22 cellular contexts compared by ENCODE assay signal in genomic region chr1:241442686-241443085, GRCh38.
A peak's percentile ranks its signal among the peaks of the same experiment; 100 is the strongest.
DNase-seq lines count a peak whose midpoint lies in the region; FAIRE-seq and TF ChIP-seq lines count a peak whose summit lies in the region.
"Had no signal": no experiment of that assay in that cellular context is flagged by ENCODE, and none has a peak within 500 bp of the region (broad histone marks: within the 10 kb centered on the region; RNA-seq: fewer than 3 reads in every experiment).

No MANE protein-coding gene starts in this region.

- DNase-seq in MV-4-11 (lab: John Stamatoyannopoulos, UW) (peak; percentile 41), astrocyte (ENCODE audit: low read depth) (peak; percentile 4), myocyte (ENCODE audit: low read depth) (peak; percentile 85), OCI-M2 (lab: John Stamatoyannopoulos, UW; ENCODE audit: unreplicated experiment) (no peak), GM19240 (ENCODE audit: insufficient read length, low spot score) (no peak), COR-L47 (lab: John Stamatoyannopoulos, UW) (no peak), putamen (ENCODE audit: low spot score) (no peak)
- DNase-seq: CD4-positive, CD25-positive, alpha-beta regulatory T cell; CD8-positive, alpha-beta T cell; DMS 273 treated with DMSO at 0.1 percent for 48 hours; DMS79; EL; GDM1; HFFc6 had no signal

- H2AFZ ChIP-seq in astrocyte (ENCODE audit: low read depth, low read length), result no peak overlapping the region
- H2AFZ ChIP-seq: GM23338 had no signal

- no peak overlapping the region for H3K9ac ChIP-seq in astrocyte (ENCODE audit: low read length)
- H3K9ac ChIP-seq: BLaER1 had no signal

- H3K4me3 Mint-ChIP-seq in astrocyte (ENCODE audit: unreplicated experiment), result no peak overlapping the region
- H3K4me3 Mint-ChIP-seq: CD4-positive, CD25-positive, alpha-beta regulatory T cell; CD8-positive, alpha-beta T cell; GM23338; HFFc6 had no signal

- no peaks in the 10 kb centered on the region for H3K4me1 Mint-ChIP-seq in astrocyte (ENCODE audit: low read depth, unreplicated experiment)
- H3K4me1 Mint-ChIP-seq: CD4-positive, CD25-positive, alpha-beta regulatory T cell; GM23338 had no signal

- H3K9me3 ChIP-seq in astrocyte (ENCODE audit: insufficient read depth, low read depth, low read length), result no peaks in the 10 kb centered on the region
- H3K9me3 ChIP-seq: BLaER1, HAP-1 had no signal

- H4K20me1 ChIP-seq in astrocyte (ENCODE audit: insufficient read depth, low read length), result no peaks in the 10 kb centered on the region
- H4K20me1 ChIP-seq: BLaER1 had no signal

- H3K79me2 ChIP-seq in astrocyte (ENCODE audit: insufficient read depth, low read length), result no peaks in the 10 kb centered on the region

- peaks cover 2% of the 10 kb centered on the region for H3K27me3 Mint-ChIP-seq in astrocyte (ENCODE audit: low read depth, unreplicated experiment)
- H3K27me3 Mint-ChIP-seq: CD4-positive, CD25-positive, alpha-beta regulatory T cell had no signal

- no peak for TF ChIP-seq CTCF in astrocyte (IDR thresholded peaks at IDR 0.05; ENCODE audit: insufficient read depth, low read depth, low read length)

- no peaks in the 10 kb centered on the region for H3K36me3 ChIP-seq in astrocyte (ENCODE audit: insufficient read depth, low read length)
- H3K36me3 ChIP-seq: BLaER1, HAP-1 had no signal

- H3K4me2 ChIP-seq in astrocyte (ENCODE audit: low read length), result no peak overlapping the region
- H3K4me2 ChIP-seq: BLaER1, GM23338 had no signal

- H3K4me3 ChIP-seq in astrocyte (ENCODE audit: insufficient read depth, low read depth, low read length), result no peak overlapping the region
- H3K4me3 ChIP-seq: BLaER1, GM12878, GM23338, HAP-1 had no signal

- no peak for FAIRE-seq in astrocyte (lab: Jason Lieb, UNC)
- FAIRE-seq: D721Med, GM12878, GM19239, H54 had no signal

- H3K27ac Mint-ChIP-seq in astrocyte (ENCODE audit: unreplicated experiment), result no peak overlapping the region
- H3K27ac Mint-ChIP-seq: CD4-positive, CD25-positive, alpha-beta regulatory T cell; CD8-positive, alpha-beta T cell; GM23338; HFFc6 had no signal

- H3K9me3 Mint-ChIP-seq in astrocyte (ENCODE audit: unreplicated experiment), result peaks cover 11% of the 10 kb centered on the region

- no peaks in the 10 kb centered on the region for H3K27me3 ChIP-seq in astrocyte (ENCODE audit: insufficient read depth, low read length)
- H3K27me3 ChIP-seq: BLaER1 had no signal

- no peak overlapping the region for H3K27ac ChIP-seq in astrocyte (ENCODE audit: low read depth, low read length)
- H3K27ac ChIP-seq: BLaER1, C4-2B had no signal

- H3K36me3 Mint-ChIP-seq in astrocyte (ENCODE audit: low read depth, unreplicated experiment), result no peaks in the 10 kb centered on the region
- H3K36me3 Mint-ChIP-seq: CD4-positive, CD25-positive, alpha-beta regulatory T cell; CD8-positive, alpha-beta T cell had no signal

- H3K4me1 ChIP-seq in astrocyte (ENCODE audit: insufficient read depth, low read length), result no peaks in the 10 kb centered on the region
- H3K4me1 ChIP-seq: BLaER1, HAP-1 had no signal

Comparison
In these comparisons a context has a peak if more than half of its experiments do, and no peak if none do; other contexts are left out.
1. DNase-seq: peak in MV-4-11 (single experiment), astrocyte (single experiment) and myocyte (single experiment); none in OCI-M2 (single experiment), GM19240 (single experiment), COR-L47 (single experiment) and putamen (single experiment).